Comparison of ENCODE assay signal across 21 cellular contexts in the genomic region with DNA sequence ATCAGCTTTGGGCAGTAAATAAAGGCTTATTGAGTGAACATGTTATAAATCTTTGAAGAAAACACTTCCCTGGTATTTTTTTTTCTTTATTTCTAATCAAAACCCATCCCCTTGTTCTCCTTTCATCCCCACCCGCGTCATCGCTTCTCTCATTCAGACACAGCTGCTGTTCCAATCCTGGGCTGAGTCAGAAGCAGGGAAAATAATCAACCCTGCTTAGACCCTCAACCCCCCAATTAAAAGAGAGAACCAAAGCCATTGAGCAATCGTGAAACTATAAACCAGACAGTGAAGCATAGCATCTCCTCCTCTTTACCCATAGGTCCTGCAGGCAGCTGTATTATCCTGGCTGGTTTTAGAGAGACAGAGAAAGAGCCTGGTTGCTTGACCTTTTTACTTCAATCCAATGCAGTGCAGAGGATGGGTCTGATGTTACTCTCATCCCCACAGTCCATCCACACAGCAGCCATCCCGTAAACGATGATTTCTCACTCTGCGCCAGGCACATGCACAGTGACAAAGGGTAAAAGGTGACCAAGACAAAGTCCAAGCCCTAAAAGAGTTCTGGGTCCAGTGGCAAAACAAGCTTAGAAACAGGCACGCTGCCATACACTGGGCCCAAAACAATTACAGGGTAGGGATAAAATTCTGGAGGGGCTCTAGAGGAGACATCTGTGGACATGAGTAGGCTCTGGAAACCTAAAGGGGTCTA.
DNase-seq lines count a peak whose midpoint lies in the region; ATAC-seq and TF ChIP-seq lines count a peak whose summit lies in the region.
"Had no signal": no experiment of that assay in that cellular context is flagged by ENCODE, and none has a peak within 500 bp of the region (broad histone marks: within the 10 kb centered on the region; RNA-seq: fewer than 3 reads in every experiment).

No MANE protein-coding gene starts in this region.

- no peaks in the 10 kb centered on the region for H3F3A ChIP-seq in neural progenitor cell (ENCODE audit: low read depth)

- H3K4me1 ChIP-seq in neural progenitor cell: no peaks in the 10 kb centered on the region

- H3K27me3 ChIP-seq in neural progenitor cell: no peaks in the 10 kb centered on the region

- no peaks in the 10 kb centered on the region for H3K9me3 Mint-ChIP-seq in neural progenitor cell

- no peak overlapping the region for H3K4me3 Mint-ChIP-seq in neural progenitor cell
- H3K4me3 Mint-ChIP-seq: CD4-positive, alpha-beta memory T cell had no signal

- H2AFZ ChIP-seq in neural progenitor cell (replicated peaks): peak overlapping the region; percentile 79
- H2AFZ ChIP-seq: PC-9 had no signal

- H3K36me3 ChIP-seq in neural progenitor cell: no peaks in the 10 kb centered on the region

- no peaks in the 10 kb centered on the region for H3K79me2 ChIP-seq in neural progenitor cell (ENCODE audit: low read depth)

- no peak for TF ChIP-seq CTCF in neural progenitor cell (IDR thresholded peaks at IDR 0.05)

- no peaks in the 10 kb centered on the region for H4K20me1 ChIP-seq in neural progenitor cell (ENCODE audit: low read depth)

- H3K4me1 Mint-ChIP-seq in neural progenitor cell: peaks cover 2% of the 10 kb centered on the region

- ATAC-seq in HG03520 (IDR thresholded peaks at IDR 0.05; ENCODE audit: unreplicated experiment): no peak

- no peaks in the 10 kb centered on the region for H3K9me3 ChIP-seq in neural progenitor cell (ENCODE audit: low read depth)

- no peaks in the 10 kb centered on the region for H3K36me3 Mint-ChIP-seq in neural progenitor cell
- H3K36me3 Mint-ChIP-seq: CD4-positive, alpha-beta memory T cell had no signal

- no peak overlapping the region for H3K4me3 ChIP-seq in neural progenitor cell
- H3K4me3 ChIP-seq: PC-9 had no signal

- H3K27me3 Mint-ChIP-seq in neural progenitor cell (ENCODE audit: insufficient read depth, low read depth): no peaks in the 10 kb centered on the region

- no peak overlapping the region for H3K27ac Mint-ChIP-seq in neural progenitor cell
- H3K27ac Mint-ChIP-seq: CD4-positive, alpha-beta memory T cell had no signal

- no peak overlapping the region for H3K9ac ChIP-seq in neural progenitor cell

- peak; percentile 72 for DNase-seq in SIG-M5 treated with dmso at 0.1 percent for 504 hours (lab: John Stamatoyannopoulos, UW; ENCODE audit: unreplicated experiment)
- no peak for DNase-seq in SIG-M5 (lab: John Stamatoyannopoulos, UW)
- peak; percentile 52 for DNase-seq in NOMO-1 treated with DMSO at 0.1 percent for 48 hours (lab: John Stamatoyannopoulos, UW; ENCODE audit: unreplicated experiment)
- DNase-seq in foreskin melanocyte: peak; percentile 4
- DNase-seq in neural progenitor cell (ENCODE audit: low spot score): no peak
- DNase-seq in globus pallidus (ENCODE audit: low spot score): no peak
- no peak for DNase-seq in stimulated activated CD4-positive, alpha-beta T cell treated with anti-CD3 and anti-CD28 coated beads, Interleukin-2, amount 100 ng/mL, for 24 hours
- DNase-seq: AML-193; C1 segment of cervical spinal cord; CD4-positive, alpha-beta memory T cell; COR-L47; DMS53; HCEC 1CT; NCI-H1105 treated with DMSO at 0.1 percent for 48 hours; NCI-H146; NCI-H2029; NCI-H2227 treated with DMSO at 0.1 percent for 48 hours; NCI-H526 treated with DMSO at 0.1 percent for 48 hours; PC-9; Right ventricle myocardium superior had no signal

- H3K27ac ChIP-seq in neural progenitor cell: no peak overlapping the region
- H3K27ac ChIP-seq: PC-9 had no signal

- H3K4me2 ChIP-seq in neural progenitor cell: no peak overlapping the region
- H3K4me2 ChIP-seq: PC-9 had no signal

Comparison
In these comparisons a context has a peak if more than half of its experiments do, and no peak if none do; other contexts are left out.
1. DNase-seq: peak in SIG-M5 treated with dmso at 0.1 percent for 504 hours (single experiment), NOMO-1 treated with DMSO at 0.1 percent for 48 hours (single experiment) and foreskin melanocyte (single experiment); none in SIG-M5 (single experiment), neural progenitor cell (single experiment), globus pallidus (single experiment) and stimulated activated CD4-positive, alpha-beta T cell treated with anti-CD3 and anti-CD28 coated beads, Interleukin-2, amount 100 ng/mL, for 24 hours (0 of 2).